2 cellular contexts compared by ENCODE assay signal in the genomic region with DNA sequence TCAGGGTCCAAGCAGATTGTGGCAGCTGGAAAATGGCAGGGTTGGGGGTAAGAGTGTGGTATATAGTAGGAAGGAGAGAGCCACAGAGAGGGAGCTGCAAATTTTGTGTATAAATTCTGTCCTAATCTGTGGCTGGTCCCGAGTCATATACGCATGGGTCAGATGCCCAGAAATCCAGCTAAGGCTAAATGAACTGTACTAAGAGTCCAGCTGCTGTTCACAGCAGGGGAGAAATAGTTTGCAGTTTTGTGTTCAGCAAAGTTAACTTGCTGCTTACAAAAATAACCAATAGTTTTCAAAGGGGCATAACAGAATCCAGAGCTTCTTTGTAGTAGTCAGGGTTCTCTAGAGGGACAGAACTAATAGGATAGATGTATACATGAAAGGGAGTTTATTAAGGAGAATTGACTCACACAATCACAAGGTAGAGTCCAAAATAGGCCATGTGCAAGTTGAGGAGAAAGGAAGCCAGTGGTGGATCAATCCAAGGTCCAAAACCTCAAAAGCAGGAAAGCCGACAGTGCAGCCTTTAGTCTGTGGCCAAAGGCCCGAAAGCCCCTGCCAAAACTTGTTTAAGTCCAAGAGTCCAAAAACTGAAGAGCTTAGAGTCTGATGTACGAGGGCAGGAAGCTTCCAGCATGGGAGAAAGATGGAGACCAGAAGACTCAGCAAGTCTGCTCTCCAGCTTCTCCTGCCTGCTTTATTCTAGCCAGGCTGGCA.
TF ChIP-seq lines count a peak whose summit lies in the region.

No MANE protein-coding gene starts in this region.

TF ChIP-seq in IMR-90, 13 proteins besides CTCF, POLR2A, EP300 and RAD21 (continued from another document):
- TF ChIP-seq SMC3 (IDR thresholded peaks at IDR 0.05; ENCODE audit: low read depth, low read length), result no peak
- TF ChIP-seq FOS (IDR thresholded peaks at IDR 0.05; ENCODE audit: low read depth, low read length), result no peak
- TF ChIP-seq, protein P1, sequence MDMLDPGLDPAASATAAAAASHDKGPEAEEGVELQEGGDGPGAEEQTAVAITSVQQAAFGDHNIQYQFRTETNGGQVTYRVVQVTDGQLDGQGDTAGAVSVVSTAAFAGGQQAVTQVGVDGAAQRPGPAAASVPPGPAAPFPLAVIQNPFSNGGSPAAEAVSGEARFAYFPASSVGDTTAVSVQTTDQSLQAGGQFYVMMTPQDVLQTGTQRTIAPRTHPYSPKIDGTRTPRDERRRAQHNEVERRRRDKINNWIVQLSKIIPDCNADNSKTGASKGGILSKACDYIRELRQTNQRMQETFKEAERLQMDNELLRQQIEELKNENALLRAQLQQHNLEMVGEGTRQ (IDR thresholded peaks at IDR 0.05; ENCODE audit: low read depth, low read length), result no peak
- TF ChIP-seq, protein P2, sequence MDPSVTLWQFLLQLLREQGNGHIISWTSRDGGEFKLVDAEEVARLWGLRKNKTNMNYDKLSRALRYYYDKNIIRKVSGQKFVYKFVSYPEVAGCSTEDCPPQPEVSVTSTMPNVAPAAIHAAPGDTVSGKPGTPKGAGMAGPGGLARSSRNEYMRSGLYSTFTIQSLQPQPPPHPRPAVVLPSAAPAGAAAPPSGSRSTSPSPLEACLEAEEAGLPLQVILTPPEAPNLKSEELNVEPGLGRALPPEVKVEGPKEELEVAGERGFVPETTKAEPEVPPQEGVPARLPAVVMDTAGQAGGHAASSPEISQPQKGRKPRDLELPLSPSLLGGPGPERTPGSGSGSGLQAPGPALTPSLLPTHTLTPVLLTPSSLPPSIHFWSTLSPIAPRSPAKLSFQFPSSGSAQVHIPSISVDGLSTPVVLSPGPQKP (IDR thresholded peaks at IDR 0.05; ENCODE audit: borderline replicate concordance, low read depth, low read length), result no peak
- TF ChIP-seq MAZ (IDR thresholded peaks at IDR 0.05; ENCODE audit: borderline replicate concordance, low read depth, low read length), result no peak
- no peak for TF ChIP-seq MAFK (IDR thresholded peaks at IDR 0.05; ENCODE audit: low read depth, low read length)
- no peak for TF ChIP-seq NFE2L2 (IDR thresholded peaks at IDR 0.05; ENCODE audit: low read depth, low read length)

TF ChIP-seq in liver, 16 proteins besides CTCF, POLR2A, EP300 and RAD21:
- TF ChIP-seq, protein P3, sequence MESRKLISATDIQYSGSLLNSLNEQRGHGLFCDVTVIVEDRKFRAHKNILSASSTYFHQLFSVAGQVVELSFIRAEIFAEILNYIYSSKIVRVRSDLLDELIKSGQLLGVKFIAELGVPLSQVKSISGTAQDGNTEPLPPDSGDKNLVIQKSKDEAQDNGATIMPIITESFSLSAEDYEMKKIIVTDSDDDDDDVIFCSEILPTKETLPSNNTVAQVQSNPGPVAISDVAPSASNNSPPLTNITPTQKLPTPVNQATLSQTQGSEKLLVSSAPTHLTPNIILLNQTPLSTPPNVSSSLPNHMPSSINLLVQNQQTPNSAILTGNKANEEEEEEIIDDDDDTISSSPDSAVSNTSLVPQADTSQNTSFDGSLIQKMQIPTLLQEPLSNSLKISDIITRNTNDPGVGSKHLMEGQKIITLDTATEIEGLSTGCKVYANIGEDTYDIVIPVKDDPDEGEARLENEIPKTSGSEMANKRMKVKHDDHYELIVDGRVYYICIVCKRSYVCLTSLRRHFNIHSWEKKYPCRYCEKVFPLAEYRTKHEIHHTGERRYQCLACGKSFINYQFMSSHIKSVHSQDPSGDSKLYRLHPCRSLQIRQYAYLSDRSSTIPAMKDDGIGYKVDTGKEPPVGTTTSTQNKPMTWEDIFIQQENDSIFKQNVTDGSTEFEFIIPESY (IDR thresholded peaks at IDR 0.05), result no peak
- TF ChIP-seq FOXA1 (IDR thresholded peaks at IDR 0.05), result no peak
- TF ChIP-seq, protein P4, sequence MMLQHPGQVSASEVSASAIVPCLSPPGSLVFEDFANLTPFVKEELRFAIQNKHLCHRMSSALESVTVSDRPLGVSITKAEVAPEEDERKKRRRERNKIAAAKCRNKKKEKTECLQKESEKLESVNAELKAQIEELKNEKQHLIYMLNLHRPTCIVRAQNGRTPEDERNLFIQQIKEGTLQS (IDR thresholded peaks at IDR 0.05), result peak; percentile 34
- no peak for TF ChIP-seq TAF1 (conservative IDR thresholded peaks at IDR 0.05)
- TF ChIP-seq, protein P5, sequence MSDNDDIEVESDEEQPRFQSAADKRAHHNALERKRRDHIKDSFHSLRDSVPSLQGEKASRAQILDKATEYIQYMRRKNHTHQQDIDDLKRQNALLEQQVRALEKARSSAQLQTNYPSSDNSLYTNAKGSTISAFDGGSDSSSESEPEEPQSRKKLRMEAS (IDR thresholded peaks at IDR 0.05), result peak; percentile 32
- no peak for TF ChIP-seq FOXA2 (IDR thresholded peaks at IDR 0.05)
- peak; percentile 97 to 99 for TF ChIP-seq HNF4A (conservative IDR thresholded peaks at IDR 0.05)
- peak; percentile 30 for TF ChIP-seq NR2F2 (IDR thresholded peaks at IDR 0.05)
- TF ChIP-seq GABPA (IDR thresholded peaks at IDR 0.05 in 1 of 2, conservative IDR thresholded peaks at IDR 0.05 in 1 of 2), result no peak
- peak; percentile 96 for TF ChIP-seq HNF4G (IDR thresholded peaks at IDR 0.05)
- TF ChIP-seq YY1 (IDR thresholded peaks at IDR 0.05), result peak; percentile 27
- TF ChIP-seq RXRA (IDR thresholded peaks at IDR 0.05), result peak; percentile 67 to 74
- no peak for TF ChIP-seq EGR1 (IDR thresholded peaks at IDR 0.05; ENCODE audit: low read depth in 2 of 2)
- peak; percentile 94 for TF ChIP-seq SP1 (IDR thresholded peaks at IDR 0.05)
- TF ChIP-seq, protein P6, sequence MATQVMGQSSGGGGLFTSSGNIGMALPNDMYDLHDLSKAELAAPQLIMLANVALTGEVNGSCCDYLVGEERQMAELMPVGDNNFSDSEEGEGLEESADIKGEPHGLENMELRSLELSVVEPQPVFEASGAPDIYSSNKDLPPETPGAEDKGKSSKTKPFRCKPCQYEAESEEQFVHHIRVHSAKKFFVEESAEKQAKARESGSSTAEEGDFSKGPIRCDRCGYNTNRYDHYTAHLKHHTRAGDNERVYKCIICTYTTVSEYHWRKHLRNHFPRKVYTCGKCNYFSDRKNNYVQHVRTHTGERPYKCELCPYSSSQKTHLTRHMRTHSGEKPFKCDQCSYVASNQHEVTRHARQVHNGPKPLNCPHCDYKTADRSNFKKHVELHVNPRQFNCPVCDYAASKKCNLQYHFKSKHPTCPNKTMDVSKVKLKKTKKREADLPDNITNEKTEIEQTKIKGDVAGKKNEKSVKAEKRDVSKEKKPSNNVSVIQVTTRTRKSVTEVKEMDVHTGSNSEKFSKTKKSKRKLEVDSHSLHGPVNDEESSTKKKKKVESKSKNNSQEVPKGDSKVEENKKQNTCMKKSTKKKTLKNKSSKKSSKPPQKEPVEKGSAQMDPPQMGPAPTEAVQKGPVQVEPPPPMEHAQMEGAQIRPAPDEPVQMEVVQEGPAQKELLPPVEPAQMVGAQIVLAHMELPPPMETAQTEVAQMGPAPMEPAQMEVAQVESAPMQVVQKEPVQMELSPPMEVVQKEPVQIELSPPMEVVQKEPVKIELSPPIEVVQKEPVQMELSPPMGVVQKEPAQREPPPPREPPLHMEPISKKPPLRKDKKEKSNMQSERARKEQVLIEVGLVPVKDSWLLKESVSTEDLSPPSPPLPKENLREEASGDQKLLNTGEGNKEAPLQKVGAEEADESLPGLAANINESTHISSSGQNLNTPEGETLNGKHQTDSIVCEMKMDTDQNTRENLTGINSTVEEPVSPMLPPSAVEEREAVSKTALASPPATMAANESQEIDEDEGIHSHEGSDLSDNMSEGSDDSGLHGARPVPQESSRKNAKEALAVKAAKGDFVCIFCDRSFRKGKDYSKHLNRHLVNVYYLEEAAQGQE (IDR thresholded peaks at IDR 0.05), result no peak
- peak; percentile 62 to 78 for TF ChIP-seq JUND (IDR thresholded peaks at IDR 0.05)
